ENCODE assay signal across 10 cellular contexts in the genomic region with DNA sequence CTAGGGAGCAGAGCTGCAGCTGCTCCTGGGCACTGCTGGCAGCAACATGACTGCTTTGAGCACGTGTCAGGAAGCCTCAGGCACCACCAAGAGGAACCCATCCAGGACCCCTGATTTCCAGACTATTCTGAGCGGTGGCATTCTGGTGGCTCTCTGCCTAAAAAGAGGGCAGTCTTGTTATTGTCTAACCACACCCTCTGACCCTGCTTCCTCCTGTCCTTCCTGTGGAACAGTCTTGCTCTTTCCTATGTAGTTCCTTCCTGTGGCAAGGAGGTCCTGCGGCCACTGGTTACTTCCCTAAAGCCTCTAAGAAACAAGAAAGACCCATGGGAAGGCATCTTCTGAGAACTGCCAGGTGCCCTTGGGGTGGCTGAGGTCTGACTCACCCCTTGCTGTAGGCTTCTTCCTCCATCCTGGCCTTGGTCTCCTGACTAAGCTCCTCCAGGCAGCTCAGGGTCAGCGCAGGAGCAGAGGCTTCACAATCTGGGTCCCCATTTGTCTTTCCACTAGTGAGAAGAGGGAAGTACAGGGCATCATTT. TPM values are rescaled to one million over a fixed set of nuclear protein-coding genes. Genes with fewer than 3 reads are reported as not detected.
DNase-seq lines count a peak whose midpoint lies in the region; ATAC-seq and TF ChIP-seq lines count a peak whose summit lies in the region.
"Had no signal": no experiment of that assay in that cellular context is flagged by ENCODE, and none has a peak within 500 bp of the region (broad histone marks: within the 10 kb centered on the region; RNA-seq: fewer than 3 reads in every experiment).

No MANE protein-coding gene starts in this region.

- no peaks in the 10 kb centered on the region for H3K9me3 Mint-ChIP-seq in activated CD8-positive, alpha-beta T cell treated with anti-CD3 and anti-CD28 coated beads, Interleukin-2, amount 10 ng/mL, durations not matched to agents 7 days and 5 days (ENCODE audit: insufficient read depth)

- H3K4me2 ChIP-seq in MM.1S (ENCODE audit: low read depth, low read length): no peak overlapping the region

- H3K27me3 ChIP-seq in MM.1S (replicated peaks; ENCODE audit: insufficient read depth, low read length): no peaks in the 10 kb centered on the region

- ATAC-seq in activated CD8-positive, alpha-beta T cell treated with anti-CD3 and anti-CD28 coated beads, Interleukin-2, amount 10 ng/mL, durations not matched to agents 7 days and 5 days: no peak

- CTCF ChIA-PET in activated CD8-positive, alpha-beta T cell treated with anti-CD3 and anti-CD28 coated beads, Interleukin-2, amount 10 ng/mL, durations not matched to agents 7 days and 5 days (lab: Charles Lee): interaction anchor here (1.7 kb wide), 1 partner anchor 168 kb away, joined by 5 read pairs; no protein-coding TSS in a partner anchor

- H2AFZ ChIP-seq in MM.1S (ENCODE audit: low read length): no peak overlapping the region

- H3K36me3 Mint-ChIP-seq in activated CD8-positive, alpha-beta T cell treated with anti-CD3 and anti-CD28 coated beads, Interleukin-2, amount 10 ng/mL, durations not matched to agents 7 days and 5 days (ENCODE audit: low read depth): no peaks in the 10 kb centered on the region

- TF ChIP-seq CTCF in fibroblast of pulmonary artery (IDR thresholded peaks at IDR 0.05; ENCODE audit: low read length, missing control alignments): no peak
- TF ChIP-seq CTCF in MM.1S (IDR thresholded peaks at IDR 0.05; ENCODE audit: low read length): no peak

- no peaks in the 10 kb centered on the region for H3K9me3 ChIP-seq in MM.1S (replicated peaks; ENCODE audit: insufficient read depth, low read length)

- POLR2A ChIA-PET in activated CD8-positive, alpha-beta T cell treated with anti-CD3 and anti-CD28 coated beads, Interleukin-2, amount 10 ng/mL, durations not matched to agents 7 days and 5 days (lab: Charles Lee): no interaction called here

- peaks cover 10% of the 10 kb centered on the region for H3K4me1 Mint-ChIP-seq in activated CD8-positive, alpha-beta T cell treated with anti-CD3 and anti-CD28 coated beads, Interleukin-2, amount 10 ng/mL, durations not matched to agents 7 days and 5 days (ENCODE audit: low read depth)

- H3K4me3 ChIP-seq in fibroblast of pulmonary artery (replicated peaks; ENCODE audit: low read depth, low read length): no peak overlapping the region
- H3K4me3 ChIP-seq in MM.1S (ENCODE audit: low read length): no peak overlapping the region

- no peaks in the 10 kb centered on the region for H3K4me1 ChIP-seq in MM.1S (ENCODE audit: low read length)

- no peaks in the 10 kb centered on the region for H3K36me3 ChIP-seq in MM.1S (replicated peaks; ENCODE audit: insufficient read depth, low read length)

- H3F3A ChIP-seq in MM.1S (ENCODE audit: insufficient read depth, low read length): no peaks in the 10 kb centered on the region

- H3K9me2 ChIP-seq in MM.1S (replicated peaks; ENCODE audit: insufficient read depth, low read length): no peaks in the 10 kb centered on the region

- H3K4me3 Mint-ChIP-seq in activated CD8-positive, alpha-beta T cell treated with anti-CD3 and anti-CD28 coated beads, Interleukin-2, amount 10 ng/mL, durations not matched to agents 7 days and 5 days: no peak overlapping the region

- H3K27me3 Mint-ChIP-seq in activated CD8-positive, alpha-beta T cell treated with anti-CD3 and anti-CD28 coated beads, Interleukin-2, amount 10 ng/mL, durations not matched to agents 7 days and 5 days (ENCODE audit: low read depth): peaks cover 24% of the 10 kb centered on the region

- peak; percentile 72 for DNase-seq in CMK (ENCODE audit: low read depth)
- peak; percentile 72 for DNase-seq in RPMI7951 (ENCODE audit: low read depth)
- DNase-seq in fibroblast of pulmonary artery (ENCODE audit: low read depth): peak; percentile 30
- DNase-seq in pons (ENCODE audit: low spot score): peak; percentile 82
- DNase-seq in effector CD8-positive, alpha-beta T cell (lab: John Stamatoyannopoulos, UW): no peak
- no peak for DNase-seq in activated CD8-positive, alpha-beta T cell treated with anti-CD3 and anti-CD28 coated beads, Interleukin-2, amount 10 ng/mL, durations not matched to agents 7 days and 5 days
- no peak for DNase-seq in SHP77 treated with DMSO at 0.1 percent for 48 hours (lab: John Stamatoyannopoulos, UW)
- DNase-seq in MM.1S: no peak
- DNase-seq: activated CD8-positive, alpha-beta memory T cell treated with anti-CD3 and anti-CD28 coated beads, Interleukin-2, amount 50 U/mL, for 48 hours; SHP77 had no signal

- no peak overlapping the region for H3K27ac Mint-ChIP-seq in activated CD8-positive, alpha-beta T cell treated with anti-CD3 and anti-CD28 coated beads, Interleukin-2, amount 10 ng/mL, durations not matched to agents 7 days and 5 days

- no peak overlapping the region for H3K27ac ChIP-seq in MM.1S (ENCODE audit: low read length)

- no peaks in the 10 kb centered on the region for H3K79me2 ChIP-seq in MM.1S (ENCODE audit: low read length)

- no peaks in the 10 kb centered on the region for H4K20me1 ChIP-seq in MM.1S (ENCODE audit: insufficient read depth, low read length)

- H3K9ac ChIP-seq in MM.1S (ENCODE audit: low read length): no peak overlapping the region

RNA-seq across cellular contexts. Expression of gene LYVE1, which starts 13.1 kb away (rescaled TPM):
- 0.36 TPM in 1 of 2 replicates, not detected in the other for total RNA-seq in RPMI7951 (2014; rRNA removed; shearing (Covaris generic))
- total RNA-seq in activated CD8-positive, alpha-beta T cell treated with anti-CD3 and anti-CD28 coated beads, Interleukin-2, amount 10 ng/mL, durations not matched to agents 7 days and 5 days: not detected

RNA-seq across cellular contexts. Expression of gene RNF141, which starts 40.6 kb away (rescaled TPM):
- total RNA-seq in RPMI7951 (2014; rRNA removed; shearing (Covaris generic)): 29.8 and 30.5 TPM in 2 replicates
- total RNA-seq in activated CD8-positive, alpha-beta T cell treated with anti-CD3 and anti-CD28 coated beads, Interleukin-2, amount 10 ng/mL, durations not matched to agents 7 days and 5 days: 10 to 100 TPM; 10.7 to 11.6 TPM

Comparison
In these comparisons a context has a peak if more than half of its experiments do, and no peak if none do; other contexts are left out.
1. DNase-seq: peak in CMK (single experiment), RPMI7951 (single experiment), fibroblast of pulmonary artery (single experiment) and pons (single experiment); none in effector CD8-positive, alpha-beta T cell (single experiment), activated CD8-positive, alpha-beta T cell treated with anti-CD3 and anti-CD28 coated beads, Interleukin-2, amount 10 ng/mL, durations not matched to agents 7 days and 5 days (single experiment), SHP77 treated with DMSO at 0.1 percent for 48 hours (single experiment) and MM.1S (single experiment).